In genomic region chr6:80020381-80021120, GRCh38 we compare ENCODE assay signal across 3 cellular contexts.
A peak's percentile ranks its signal among the peaks of the same experiment; 100 is the strongest.
TF ChIP-seq lines count a peak whose summit lies in the region.

No MANE protein-coding gene starts in this region.

TF ChIP-seq in GM23338, 12 proteins besides CTCF, POLR2A, EP300 and RAD21:
- TF ChIP-seq JUNB (IDR thresholded peaks at IDR 0.05; ENCODE audit: unreplicated experiment) (no peak), EZH2 (IDR thresholded peaks at IDR 0.05; ENCODE audit: low read depth, unreplicated experiment) (no peak), ZNF331 (CRISPR knock-in tag; IDR thresholded peaks at IDR 0.05; ENCODE audit: low read depth) (no peak), ETS1 (IDR thresholded peaks at IDR 0.05) (no peak), REST (IDR thresholded peaks at IDR 0.05; ENCODE audit: unreplicated experiment) (no peak)

TF ChIP-seq in K562, 482 proteins besides CTCF, POLR2A, EP300 and RAD21:
- TF ChIP-seq KLF1 (tag; IDR thresholded peaks at IDR 0.05): no peak
- TF ChIP-seq ZBTB12 (CRISPR knock-in tag; IDR thresholded peaks at IDR 0.05): no peak
- no peak for TF ChIP-seq HOXB6 (CRISPR knock-in tag; IDR thresholded peaks at IDR 0.05; ENCODE audit: borderline replicate concordance)
- TF ChIP-seq TCFL5 (CRISPR knock-in tag; conservative IDR thresholded peaks at IDR 0.05): no peak
- no peak for TF ChIP-seq BMI1 (IDR thresholded peaks at IDR 0.05; ENCODE audit: low read length)
- no peak for TF ChIP-seq THAP7 (CRISPR knock-in tag; IDR thresholded peaks at IDR 0.05)
- TF ChIP-seq ZNF277 (CRISPR knock-in tag; IDR thresholded peaks at IDR 0.05; ENCODE audit: borderline replicate concordance): no peak
- TF ChIP-seq ETS1 (conservative IDR thresholded peaks at IDR 0.05; ENCODE audit: control insufficient read depth, low read depth, low read length): no peak
- TF ChIP-seq ZHX1 (conservative IDR thresholded peaks at IDR 0.05; ENCODE audit: low read length): no peak
- TF ChIP-seq ZNF561 (CRISPR knock-in tag; conservative IDR thresholded peaks at IDR 0.05): no peak
- no peak for TF ChIP-seq DNMT1 (IDR thresholded peaks at IDR 0.05)
- no peak for TF ChIP-seq BRD4 (IDR thresholded peaks at IDR 0.05)

TF ChIP-seq in HepG2, 621 proteins besides CTCF, POLR2A, EP300 and RAD21 (continues in another document):
- TF ChIP-seq BCL6 (CRISPR knock-in tag; IDR thresholded peaks at IDR 0.05) (peak; percentile 34; the same call in 1 of the 2 replicates), TEAD3 (CRISPR knock-in tag; optimal IDR thresholded peaks at IDR 0.05; ENCODE audit: borderline replicate concordance) (peak; percentile 34), SNAPC5 (CRISPR knock-in tag; IDR thresholded peaks at IDR 0.05; ENCODE audit: borderline replicate concordance) (0 out of 2 replicates have a peak, but pooled peaks have one; percentile 26), ZNF605 (CRISPR knock-in tag; IDR thresholded peaks at IDR 0.05) (peak; percentile 59; the same call in 1 of the 2 replicates), MAX (IDR thresholded peaks at IDR 0.05) (0 out of 2 replicates have a peak, but pooled peaks have one; percentile 28), ZNF33A (CRISPR knock-in tag; IDR thresholded peaks at IDR 0.05; ENCODE audit: borderline replicate concordance) (peak; percentile 74; the same call in 1 of the 2 replicates), PAXIP1 (CRISPR knock-in tag; conservative IDR thresholded peaks at IDR 0.05) (peak; percentile 63), ZNF121 (CRISPR knock-in tag; IDR thresholded peaks at IDR 0.05) (peak; percentile 21; the same call in 1 of the 2 replicates), AHDC1 (CRISPR knock-in tag; IDR thresholded peaks at IDR 0.05; ENCODE audit: borderline replicate concordance) (peak; percentile 41; the same call in 1 of the 2 replicates), HOMEZ (CRISPR knock-in tag; IDR thresholded peaks at IDR 0.05; ENCODE audit: low read depth) (peak; percentile 53; the same call in 1 of the 2 replicates), HNF4A (CRISPR knock-in tag; IDR thresholded peaks at IDR 0.05) (0 out of 2 replicates have a peak, but pooled peaks have one; percentile 28), SOX6 (IDR thresholded peaks at IDR 0.05) (no peak), SOX6 (CRISPR knock-in tag; IDR thresholded peaks at IDR 0.05) (peak; percentile 28; the same call in 1 of the 2 replicates), TBX2 (CRISPR knock-in tag; IDR thresholded peaks at IDR 0.05; ENCODE audit: borderline replicate concordance) (no peak), TMF1 (CRISPR knock-in tag; IDR thresholded peaks at IDR 0.05; ENCODE audit: low read depth) (no peak), HNF1A (IDR thresholded peaks at IDR 0.05; ENCODE audit: low read depth) (peak; percentile 77), HNF1A (CRISPR knock-in tag; IDR thresholded peaks at IDR 0.05; ENCODE audit: borderline replicate concordance) (0 out of 2 replicates have a peak, but pooled peaks have one; percentile 70), ZNF792 (CRISPR knock-in tag; IDR thresholded peaks at IDR 0.05) (no peak), ZBTB33 (CRISPR knock-in tag; IDR thresholded peaks at IDR 0.05) (peak; percentile 64; the same call in 1 of the 2 replicates), ZNF652 (CRISPR knock-in tag; IDR thresholded peaks at IDR 0.05; ENCODE audit: borderline replicate concordance, low read depth) (peak; percentile 74; the same call in 1 of the 2 replicates), AHR (CRISPR knock-in tag; IDR thresholded peaks at IDR 0.05) (no peak), HDAC1 (CRISPR knock-in tag; IDR thresholded peaks at IDR 0.05) (0 out of 2 replicates have a peak, but pooled peaks have one; percentile 21), FOXK2 (IDR thresholded peaks at IDR 0.05) (no peak), PRDM10 (CRISPR knock-in tag; IDR thresholded peaks at IDR 0.05; ENCODE audit: low read depth) (0 out of 2 replicates have a peak, but pooled peaks have one; percentile 29), ZMYM4 (CRISPR knock-in tag; IDR thresholded peaks at IDR 0.05) (0 out of 2 replicates have a peak, but pooled peaks have one; percentile 18), ERF (CRISPR knock-in tag; IDR thresholded peaks at IDR 0.05) (no peak), SPEN (CRISPR knock-in tag; IDR thresholded peaks at IDR 0.05; ENCODE audit: low read depth) (no peak)
